ENCODE assay signal across 15 cellular contexts in the genomic region with DNA sequence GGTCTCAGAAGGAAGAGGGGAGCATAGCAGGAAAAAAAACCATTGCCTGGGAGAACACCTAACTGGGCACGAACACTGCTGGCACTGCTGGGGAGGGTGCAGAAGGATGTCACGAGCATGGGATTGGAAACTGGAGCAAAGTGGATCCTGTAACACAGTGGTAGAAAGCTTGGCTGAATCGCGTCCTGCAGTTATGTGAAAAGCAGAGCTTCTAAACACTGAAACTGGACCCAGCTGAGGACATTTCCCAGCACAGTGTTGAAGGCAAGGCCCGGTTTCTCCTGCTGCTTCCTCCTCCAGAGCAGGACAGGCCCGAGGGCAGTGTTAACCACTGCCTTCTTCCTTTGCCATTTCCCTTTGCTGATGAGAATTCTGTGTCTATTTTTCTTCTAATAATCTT. TPM values are rescaled to one million over a fixed set of nuclear protein-coding genes. Genes with fewer than 3 reads are reported as not detected.
A peak's percentile ranks its signal among the peaks of the same experiment; 100 is the strongest.
DNase-seq lines count a peak whose midpoint lies in the region; ATAC-seq and TF ChIP-seq lines count a peak whose summit lies in the region.
"Had no signal": no experiment of that assay in that cellular context is flagged by ENCODE, and none has a peak within 500 bp of the region (broad histone marks: within the 10 kb centered on the region; RNA-seq: fewer than 3 reads in every experiment).

No MANE protein-coding gene starts in this region.

- H3K4me1 ChIP-seq in CD8-positive, alpha-beta memory T cell (ENCODE audit: insufficient read depth, low read length): peaks cover 79% of the 10 kb centered on the region
- no peaks in the 10 kb centered on the region for H3K4me1 ChIP-seq in SJCRH30

- H3K4me3 ChIP-seq in CD8-positive, alpha-beta memory T cell (ENCODE audit: low read length): no peak overlapping the region
- no peak overlapping the region for H3K4me3 ChIP-seq in SJCRH30

- CTCF ChIA-PET in CD8-positive, alpha-beta memory T cell (lab: Charles Lee): no interaction called here
- CTCF ChIA-PET in activated CD8-positive, alpha-beta T cell treated with anti-CD3 and anti-CD28 coated beads for 36 hours (lab: Charles Lee): interaction anchor here (1.5 to 1.9 kb wide), 2 partner anchors 10 to 55 kb away, joined by 3 to 4 read pairs; no protein-coding TSS in a partner anchor

- no peaks in the 10 kb centered on the region for H3K27me3 ChIP-seq in CD8-positive, alpha-beta memory T cell (ENCODE audit: insufficient read depth, low read length, poor library complexity, severe bottlenecking)
- H3K27me3 ChIP-seq in SJCRH30: no peaks in the 10 kb centered on the region

- no peak for DNase-seq in CD8-positive, alpha-beta memory T cell
- DNase-seq in activated CD8-positive, alpha-beta T cell treated with anti-CD3 and anti-CD28 coated beads for 36 hours: no peak
- DNase-seq in left lobe of liver (ENCODE audit: low spot score) (peak; percentile 47), SJCRH30 (no peak)
- peak; percentile 20 for DNase-seq in stimulated activated CD8-positive, alpha-beta memory T cell treated with anti-CD3 and anti-CD28 coated beads, Interleukin-4, amount 100 ng/mL, for 48 hours
- DNase-seq: activated CD4-positive, alpha-beta T cell treated with anti-CD3 and anti-CD28 coated beads for 36 hours; activated effector memory CD4-positive, alpha-beta T cell treated with anti-CD3 and anti-CD28 coated beads, Interleukin-2, amount 50 U/mL, for 16 hours; foreskin melanocyte; Karpas-422; NCI-H526 treated with DMSO at 0.1 percent for 48 hours had no signal

- no peaks in the 10 kb centered on the region for H3K9me3 Mint-ChIP-seq in CD8-positive, alpha-beta memory T cell
- no peaks in the 10 kb centered on the region for H3K9me3 Mint-ChIP-seq in activated CD8-positive, alpha-beta T cell treated with anti-CD3 and anti-CD28 coated beads for 36 hours

- peaks cover 9% of the 10 kb centered on the region for H3K36me3 ChIP-seq in CD8-positive, alpha-beta memory T cell (ENCODE audit: insufficient read depth, low read length)
- peaks cover 21% of the 10 kb centered on the region for H3K36me3 ChIP-seq in SJCRH30

- no peak for TF ChIP-seq CTCF in activated CD8-positive, alpha-beta T cell treated with anti-CD3 and anti-CD28 coated beads for 36 hours (IDR thresholded peaks at IDR 0.05)

- peak overlapping the region; percentile 43 to 98 (median 88) for H3K27ac Mint-ChIP-seq in CD8-positive, alpha-beta memory T cell
- peak overlapping the region; percentile 14 for H3K27ac Mint-ChIP-seq in activated CD8-positive, alpha-beta T cell treated with anti-CD3 and anti-CD28 coated beads for 36 hours
- H3K27ac Mint-ChIP-seq: activated CD4-positive, alpha-beta T cell treated with anti-CD3 and anti-CD28 coated beads for 36 hours; brain had no signal

- no peak overlapping the region for H3K27ac ChIP-seq in CD8-positive, alpha-beta memory T cell (ENCODE audit: low read depth, low read length)
- no peak overlapping the region for H3K27ac ChIP-seq in SJCRH30
- H3K27ac ChIP-seq: RWPE1 had no signal

- H3K4me3 Mint-ChIP-seq in CD8-positive, alpha-beta memory T cell: peak overlapping the region; percentile 24 to 83 (median 58)
- H3K4me3 Mint-ChIP-seq in activated CD8-positive, alpha-beta T cell treated with anti-CD3 and anti-CD28 coated beads for 36 hours: no peak overlapping the region
- H3K4me3 Mint-ChIP-seq: activated CD4-positive, alpha-beta T cell treated with anti-CD3 and anti-CD28 coated beads for 36 hours had no signal

- H3K9me3 ChIP-seq in CD8-positive, alpha-beta memory T cell (ENCODE audit: low read length): no peaks in the 10 kb centered on the region
- H3K9me3 ChIP-seq in SJCRH30 (replicated peaks): no peaks in the 10 kb centered on the region

- POLR2A ChIA-PET in CD8-positive, alpha-beta memory T cell (lab: Charles Lee): no interaction called here
- POLR2A ChIA-PET in activated CD8-positive, alpha-beta T cell treated with anti-CD3 and anti-CD28 coated beads for 36 hours (lab: Charles Lee): interaction anchor here (1.6 to 2.2 kb wide), 2 partner anchors 9 to 21 kb away, joined by 3 to 5 read pairs; no protein-coding TSS in a partner anchor

- intact Hi-C loops in activated CD8-positive, alpha-beta T cell treated with anti-CD3 and anti-CD28 coated beads for 36 hours (cut with micrococcal nuclease): no loop called here

- peaks cover 0 to 2% of the 10 kb centered on the region in 2 donors for H3K27me3 Mint-ChIP-seq in CD8-positive, alpha-beta memory T cell
- no peaks in the 10 kb centered on the region for H3K27me3 Mint-ChIP-seq in activated CD8-positive, alpha-beta T cell treated with anti-CD3 and anti-CD28 coated beads for 36 hours
- H3K27me3 Mint-ChIP-seq: activated CD4-positive, alpha-beta T cell treated with anti-CD3 and anti-CD28 coated beads for 36 hours; brain had no signal

- H3K36me3 Mint-ChIP-seq in CD8-positive, alpha-beta memory T cell: peaks cover 13 to 62% (median 20%) of the 10 kb centered on the region in 3 donors
- H3K36me3 Mint-ChIP-seq in activated CD8-positive, alpha-beta T cell treated with anti-CD3 and anti-CD28 coated beads for 36 hours (ENCODE audit: low read depth): peaks cover 45% of the 10 kb centered on the region

- ATAC-seq in activated CD8-positive, alpha-beta T cell treated with anti-CD3 and anti-CD28 coated beads for 36 hours: no peak
- ATAC-seq in left lobe of liver: peak; percentile 7
- no peak for ATAC-seq in GM19351 (IDR thresholded peaks at IDR 0.05; ENCODE audit: unreplicated experiment)
- no peak for ATAC-seq in GM18519 (IDR thresholded peaks at IDR 0.05; ENCODE audit: low FRiP score, unreplicated experiment)
- ATAC-seq: activated CD4-positive, alpha-beta T cell treated with anti-CD3 and anti-CD28 coated beads for 36 hours had no signal

- H3K4me1 Mint-ChIP-seq in CD8-positive, alpha-beta memory T cell: peaks cover 95 to 100% (median 100%) of the 10 kb centered on the region in 3 donors
- H3K4me1 Mint-ChIP-seq in activated CD8-positive, alpha-beta T cell treated with anti-CD3 and anti-CD28 coated beads for 36 hours (ENCODE audit: low read depth): peaks cover 79% of the 10 kb centered on the region

RNA-seq across cellular contexts. Expression of a gene that starts 6.7 kb away (rescaled TPM):
- 10 to 100 TPM; 82.5 to 83.6 TPM for total RNA-seq in CD8-positive, alpha-beta memory T cell
- 228 TPM for polyA plus RNA-seq in CD8-positive, alpha-beta memory T cell
- 10 to 100 TPM; 36.7 to 40.0 TPM for total RNA-seq in activated CD8-positive, alpha-beta T cell treated with anti-CD3 and anti-CD28 coated beads for 36 hours
- 180 TPM for total RNA-seq in left lobe of liver
- 103 and 107 TPM in 2 replicates for total RNA-seq in SJCRH30 (2014; rRNA removed; shearing (Covaris generic))

RNA-seq across cellular contexts. Expression of a gene that starts 36.7 kb away (rescaled TPM):
- total RNA-seq in CD8-positive, alpha-beta memory T cell: 100 to 1,000 TPM; 124 to 131 TPM
- polyA plus RNA-seq in CD8-positive, alpha-beta memory T cell: 889 TPM
- total RNA-seq in activated CD8-positive, alpha-beta T cell treated with anti-CD3 and anti-CD28 coated beads for 36 hours: 10 to 100 TPM; 48.5 to 49.3 TPM
- 0.38 TPM for total RNA-seq in left lobe of liver
- not detected in 2 replicates for total RNA-seq in SJCRH30 (2014; rRNA removed; shearing (Covaris generic))
- total RNA-seq: pulmonary artery endothelial cell had no signal

Comparison
In these comparisons a context has a peak if more than half of its experiments do, and no peak if none do; other contexts are left out.
1. DNase-seq: peak in left lobe of liver (single experiment) and stimulated activated CD8-positive, alpha-beta memory T cell treated with anti-CD3 and anti-CD28 coated beads, Interleukin-4, amount 100 ng/mL, for 48 hours (single experiment); none in CD8-positive, alpha-beta memory T cell (0 of 5), activated CD8-positive, alpha-beta T cell treated with anti-CD3 and anti-CD28 coated beads for 36 hours (single experiment) and SJCRH30 (0 of 2).
2. RNA of a gene that starts 36.7 kb away (total RNA-seq): 124 to 131 TPM in CD8-positive, alpha-beta memory T cell and 48.5 to 49.3 TPM in activated CD8-positive, alpha-beta T cell treated with anti-CD3 and anti-CD28 coated beads for 36 hours; 0.38 TPM in left lobe of liver (single experiment) and not detected in SJCRH30; every median in the first group is over 10 times any median in the second.